In the genomic region with DNA sequence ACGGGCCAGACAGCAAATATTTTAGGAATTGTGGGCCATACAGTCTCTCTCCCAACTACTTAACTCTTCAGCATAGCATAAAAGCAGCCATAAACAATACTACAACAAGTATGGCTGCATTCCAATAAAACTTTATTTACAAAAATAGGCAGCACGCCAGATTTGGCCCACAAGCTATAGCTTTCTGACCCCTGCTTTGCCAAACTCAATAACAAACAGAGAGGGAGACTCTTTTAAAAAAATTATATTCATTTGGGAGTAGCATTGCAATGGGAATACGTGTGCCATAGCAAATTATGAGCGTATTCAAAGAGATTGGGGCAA, we compare ENCODE assay signal across 28 cellular contexts. TPM values are rescaled to one million over a fixed set of nuclear protein-coding genes. Genes with fewer than 3 reads are reported as not detected.
"Had no signal": no experiment of that assay in that cellular context is flagged by ENCODE, and none has a peak within 500 bp of the region (broad histone marks: within the 10 kb centered on the region; RNA-seq: fewer than 3 reads in every experiment).

No MANE protein-coding gene starts in this region.

- H3K27me3 ChIP-seq: right lobe of liver, testis, tibial nerve, vagina had no signal

- H3K4me3 Mint-ChIP-seq: naive thymus-derived CD4-positive, alpha-beta T cell; nephron progenitor cell; stimulated activated memory B cell treated with anti-CD40 and anti-IgM and Interleukin-4, amounts not matched to agents 10 μg/mL and 1 μg/mL and 100 μg/mL, for 72 hours; stimulated activated naive CD8-positive, alpha-beta T cell treated with anti-CD3 and anti-CD28 coated beads, Interleukin-15, amount 100 ng/mL, for 72 hours had no signal

- H3K4me1 ChIP-seq: upper lobe of right lung had no signal

- DNase-seq: effector memory CD4-positive, alpha-beta T cell; heart left ventricle; hippocampal formation; islet precursor cell; mammary epithelial cell; naive thymus-derived CD4-positive, alpha-beta T cell; nephron progenitor cell; psoas muscle; retina; right lobe of liver; spleen; stimulated activated CD4-positive, alpha-beta T cell treated with anti-CD3 and anti-CD28 coated beads, Interleukin-15, amount 100 ng/mL, for 24 hours; stimulated activated CD4-positive, alpha-beta T cell treated with anti-CD3 and anti-CD28 coated beads, Interleukin-1b, Interleukin-23, amount 100 ng/mL, for 48 hours; stimulated activated CD4-positive, alpha-beta T cell treated with anti-CD3 and anti-CD28 coated beads, Interleukin-4, amount 100 ng/mL, for 24 hours; stimulated activated naive CD8-positive, alpha-beta T cell treated with anti-CD3 and anti-CD28 coated beads, Interleukin-15, amount 100 ng/mL, for 72 hours; testis; upper lobe of right lung had no signal

- H3K9me3 ChIP-seq: heart left ventricle, psoas muscle, right lobe of liver, spleen, testis, tibial nerve, upper lobe of right lung, vagina had no signal

- H3K27ac Mint-ChIP-seq: naive thymus-derived CD4-positive, alpha-beta T cell; nephron progenitor cell; stimulated activated memory B cell treated with anti-CD40 and anti-IgM and Interleukin-4, amounts not matched to agents 10 μg/mL and 1 μg/mL and 100 μg/mL, for 72 hours; stimulated activated naive CD8-positive, alpha-beta T cell treated with anti-CD3 and anti-CD28 coated beads, Interleukin-15, amount 100 ng/mL, for 72 hours had no signal

- H3K9me3 Mint-ChIP-seq: nephron progenitor cell; stimulated activated memory B cell treated with anti-CD40 and anti-IgM and Interleukin-4, amounts not matched to agents 10 μg/mL and 1 μg/mL and 100 μg/mL, for 72 hours; stimulated activated naive CD8-positive, alpha-beta T cell treated with anti-CD3 and anti-CD28 coated beads, Interleukin-15, amount 100 ng/mL, for 72 hours had no signal

- H3K36me3 Mint-ChIP-seq: naive thymus-derived CD4-positive, alpha-beta T cell; stimulated activated memory B cell treated with anti-CD40 and anti-IgM and Interleukin-4, amounts not matched to agents 10 μg/mL and 1 μg/mL and 100 μg/mL, for 72 hours had no signal

- H3K4me3 ChIP-seq: heart left ventricle, psoas muscle, right lobe of liver, spleen, testis, tibial nerve, upper lobe of right lung, vagina had no signal

- ATAC-seq: esophagus mucosa; heart left ventricle; left lobe of liver; naive thymus-derived CD4-positive, alpha-beta T cell; psoas muscle; right lobe of liver; stimulated activated memory B cell treated with anti-CD40 and anti-IgM and Interleukin-4, amounts not matched to agents 10 μg/mL and 1 μg/mL and 100 μg/mL, for 72 hours; stimulated activated naive CD8-positive, alpha-beta T cell treated with anti-CD3 and anti-CD28 coated beads, Interleukin-15, amount 100 ng/mL, for 72 hours; upper lobe of right lung had no signal

- H3K27ac ChIP-seq: psoas muscle, spleen, tibial nerve, upper lobe of right lung, vagina had no signal

- H3K36me3 ChIP-seq: heart left ventricle, right lobe of liver, spleen, tibial nerve, upper lobe of right lung, vagina had no signal

RNA-seq across cellular contexts. Expression of gene HAO2, which starts 37.7 kb away (rescaled TPM):
- total RNA-seq: esophagus mucosa; fibroblast of lung; glomerular endothelial cell; heart left ventricle; mammary epithelial cell; mesenteric fat pad; mononuclear cell; naive thymus-derived CD4-positive, alpha-beta T cell; omental fat pad; psoas muscle; skeletal muscle tissue; testis; tibial nerve; upper lobe of right lung; vagina had no signal
